In genomic region chr17:50681260-50682200, GRCh38 we compare ENCODE assay signal across 8 cellular contexts. TPM values are rescaled to one million over a fixed set of nuclear protein-coding genes. Genes with fewer than 3 reads are reported as not detected.
DNase-seq lines count a peak whose midpoint lies in the region; TF ChIP-seq lines count a peak whose summit lies in the region.

No MANE protein-coding gene starts in this region.

- no peaks in the 10 kb centered on the region for H3K36me3 Mint-ChIP-seq in CD4-positive, alpha-beta memory T cell
- H3K36me3 Mint-ChIP-seq in activated CD4-positive, alpha-beta T cell treated with anti-CD3 and anti-CD28 coated beads, Interleukin-2, amount 10 ng/mL, durations not matched to agents 24 days and 14 days (ENCODE audit: low read depth), result no peaks in the 10 kb centered on the region

- peaks cover 7 to 13% of the 10 kb centered on the region in 2 donors for H3K27me3 Mint-ChIP-seq in CD4-positive, alpha-beta memory T cell
- peaks cover 21% of the 10 kb centered on the region for H3K27me3 Mint-ChIP-seq in activated CD4-positive, alpha-beta T cell treated with anti-CD3 and anti-CD28 coated beads, Interleukin-2, amount 10 ng/mL, durations not matched to agents 24 days and 14 days

- peak overlapping the region in 1 of 8 donors; percentile 25 for H3K4me3 Mint-ChIP-seq in CD4-positive, alpha-beta memory T cell
- H3K4me3 Mint-ChIP-seq in activated CD4-positive, alpha-beta T cell treated with anti-CD3 and anti-CD28 coated beads, Interleukin-2, amount 10 ng/mL, durations not matched to agents 24 days and 14 days, result no peak overlapping the region

- POLR2A ChIA-PET in CD4-positive, alpha-beta memory T cell (lab: Charles Lee; ENCODE audit: partially characterized antibody), result no interaction called here

- H3K4me3 ChIP-seq in colonic mucosa, result no peak overlapping the region
- H3K4me3 ChIP-seq in CD4-positive, alpha-beta memory T cell (ENCODE audit: low read length in 2 of 2), result no peak overlapping the region

- H3K9me3 Mint-ChIP-seq in CD4-positive, alpha-beta memory T cell, result peaks cover 0 to 2% (median 0%) of the 10 kb centered on the region in 8 donors
- H3K9me3 Mint-ChIP-seq in activated CD4-positive, alpha-beta T cell treated with anti-CD3 and anti-CD28 coated beads, Interleukin-2, amount 10 ng/mL, durations not matched to agents 24 days and 14 days, result no peaks in the 10 kb centered on the region

- intact Hi-C loops in colonic mucosa (cut with DNase I), result loop anchor here (5.0 kb wide), 1 partner anchor 49 kb away; the partner anchor contains the start of gene ABCC3
- intact Hi-C loops in CD4-positive, alpha-beta memory T cell (cut with micrococcal nuclease), result no loop called here
- intact Hi-C loops in activated CD4-positive, alpha-beta T cell treated with anti-CD3 and anti-CD28 coated beads, Interleukin-2, amount 10 ng/mL, durations not matched to agents 24 days and 14 days (cut with micrococcal nuclease), result loop anchor here (5.0 kb wide), 1 partner anchor 49 kb away; the partner anchor contains the start of gene ABCC3

- H3K27ac Mint-ChIP-seq in CD4-positive, alpha-beta memory T cell, result peak overlapping the region in 1 of 7 donors; percentile 61
- H3K27ac Mint-ChIP-seq in activated CD4-positive, alpha-beta T cell treated with anti-CD3 and anti-CD28 coated beads, Interleukin-2, amount 10 ng/mL, durations not matched to agents 24 days and 14 days, result no peak overlapping the region

- peaks cover 20% of the 10 kb centered on the region for H3K4me1 ChIP-seq in colonic mucosa
- H3K4me1 ChIP-seq in CD4-positive, alpha-beta memory T cell (ENCODE audit: insufficient read depth, low read length), result no peaks in the 10 kb centered on the region

- no peak overlapping the region for H3K27ac ChIP-seq in 22Rv1
- peak overlapping the region; percentile 33 for H3K27ac ChIP-seq in colonic mucosa
- H3K27ac ChIP-seq in CD4-positive, alpha-beta memory T cell (ENCODE audit: low read depth, low read length), result no peak overlapping the region

- no peaks in the 10 kb centered on the region for H3K9me3 ChIP-seq in colonic mucosa
- no peaks in the 10 kb centered on the region for H3K9me3 ChIP-seq in CD4-positive, alpha-beta memory T cell (ENCODE audit: control insufficient read depth in 1 of 2, low read length in 2 of 2)

- in situ Hi-C loops in GM13976 (cut with MboI; ENCODE audit: low sequenced_read_pairs, unreplicated experiment), result no loop called here

- CTCF ChIA-PET in CD4-positive, alpha-beta memory T cell (lab: Charles Lee; ENCODE audit: partially characterized antibody), result interaction anchor here (1.0 kb wide), 1 partner anchor 30 kb away, joined by 3 read pairs; no protein-coding TSS in a partner anchor

- no peaks in the 10 kb centered on the region for H3K36me3 ChIP-seq in colonic mucosa
- H3K36me3 ChIP-seq in CD4-positive, alpha-beta memory T cell (ENCODE audit: insufficient read depth, low read length), result no peaks in the 10 kb centered on the region

- no peaks in the 10 kb centered on the region for H3K27me3 ChIP-seq in colonic mucosa
- no peaks in the 10 kb centered on the region for H3K27me3 ChIP-seq in CD4-positive, alpha-beta memory T cell (ENCODE audit: insufficient read depth, low read length)

- TF ChIP-seq CTCF in 22Rv1 (IDR thresholded peaks at IDR 0.05) (peak; percentile 74), GM13976 (IDR thresholded peaks at IDR 0.05; ENCODE audit: borderline replicate concordance, control extremely low read depth, extremely low read depth, insufficient read depth, missing control alignments) (no peak), colonic mucosa (IDR thresholded peaks at IDR 0.05) (no peak)

- peak overlapping the region in 1 of 2 donors; percentile 29 for H3K9ac ChIP-seq in colonic mucosa (ENCODE audit: low read depth in 2 of 2, low read length in 2 of 2)

- DNase-seq in GM13976 (ENCODE audit: low spot score), result peak; percentile 42
- DNase-seq in NOMO-1 treated with dmso at 0.1 percent for 144 hours (lab: John Stamatoyannopoulos, UW; ENCODE audit: unreplicated experiment), result peak; percentile 12
- DNase-seq in colonic mucosa, result peak; percentile 66
- DNase-seq in medulla oblongata (ENCODE audit: extremely low spot score), result peak; percentile 72
- DNase-seq in CD4-positive, alpha-beta memory T cell, result no peak
- DNase-seq in activated gamma-delta T cell treated with Interleukin-2 at 50 U/mL for 16 hours, result no peak
- DNase-seq in activated CD4-positive, alpha-beta T cell treated with anti-CD3 and anti-CD28 coated beads, Interleukin-2, amount 10 ng/mL, durations not matched to agents 24 days and 14 days, result no peak

- H3K4me1 Mint-ChIP-seq in CD4-positive, alpha-beta memory T cell, result peaks cover 0 to 9% (median 6%) of the 10 kb centered on the region in 4 donors
- H3K4me1 Mint-ChIP-seq in activated CD4-positive, alpha-beta T cell treated with anti-CD3 and anti-CD28 coated beads, Interleukin-2, amount 10 ng/mL, durations not matched to agents 24 days and 14 days, result peaks cover 4% of the 10 kb centered on the region

RNA-seq across cellular contexts. Expression of gene ANKRD40, which starts 26.2 kb away (rescaled TPM):
- 10 to 100 TPM; 20.1 to 25.1 TPM for total RNA-seq in colonic mucosa
- 10 to 100 TPM; 34.2 to 39.3 TPM for total RNA-seq in CD4-positive, alpha-beta memory T cell
- 1 to 10 TPM; 2.1 to 8.1 TPM for polyA plus RNA-seq in CD4-positive, alpha-beta memory T cell
- total RNA-seq in activated CD4-positive, alpha-beta T cell treated with anti-CD3 and anti-CD28 coated beads, Interleukin-2, amount 10 ng/mL, durations not matched to agents 24 days and 14 days, result 47.7 and 49.8 TPM in 2 replicates

RNA-seq across cellular contexts. Expression of gene LUC7L3, which starts 37.9 kb away (rescaled TPM):
- 10 to 100 TPM; 73.0 to 88.3 TPM for total RNA-seq in colonic mucosa
- 100 to 1,000 TPM; 254 to 291 TPM for total RNA-seq in CD4-positive, alpha-beta memory T cell
- 10 to 100 TPM; 21.9 to 79.6 TPM for polyA plus RNA-seq in CD4-positive, alpha-beta memory T cell
- total RNA-seq in activated CD4-positive, alpha-beta T cell treated with anti-CD3 and anti-CD28 coated beads, Interleukin-2, amount 10 ng/mL, durations not matched to agents 24 days and 14 days, result 125 and 133 TPM in 2 replicates

RNA-seq across cellular contexts. Expression of gene ABCC3, which starts 46.8 kb away (rescaled TPM):
- 100 to 1,000 TPM; 187 to 226 TPM for total RNA-seq in colonic mucosa
- 1 to 10 TPM in 1 of 2 experiments, under 1 TPM in 1; 0.86 to 1.6 TPM for total RNA-seq in CD4-positive, alpha-beta memory T cell
- polyA plus RNA-seq in CD4-positive, alpha-beta memory T cell, result not detected
- total RNA-seq in activated CD4-positive, alpha-beta T cell treated with anti-CD3 and anti-CD28 coated beads, Interleukin-2, amount 10 ng/mL, durations not matched to agents 24 days and 14 days, result not detected in 2 replicates

Comparison
In these comparisons a context has a peak if more than half of its experiments do, and no peak if none do; other contexts are left out.
1. DNase-seq: peak in GM13976 (single experiment), NOMO-1 treated with dmso at 0.1 percent for 144 hours (single experiment), colonic mucosa (single experiment) and medulla oblongata (single experiment); none in CD4-positive, alpha-beta memory T cell (0 of 5), activated gamma-delta T cell treated with Interleukin-2 at 50 U/mL for 16 hours (single experiment) and activated CD4-positive, alpha-beta T cell treated with anti-CD3 and anti-CD28 coated beads, Interleukin-2, amount 10 ng/mL, durations not matched to agents 24 days and 14 days (single experiment).
2. RNA of gene ABCC3, which starts 46.8 kb away (total RNA-seq): 187 to 226 TPM in colonic mucosa; 0.86 to 1.6 TPM in CD4-positive, alpha-beta memory T cell and not detected in activated CD4-positive, alpha-beta T cell treated with anti-CD3 and anti-CD28 coated beads, Interleukin-2, amount 10 ng/mL, durations not matched to agents 24 days and 14 days; every median in the first group is over 10 times any median in the second.